9 cellular contexts compared by ENCODE assay signal in the genomic region with DNA sequence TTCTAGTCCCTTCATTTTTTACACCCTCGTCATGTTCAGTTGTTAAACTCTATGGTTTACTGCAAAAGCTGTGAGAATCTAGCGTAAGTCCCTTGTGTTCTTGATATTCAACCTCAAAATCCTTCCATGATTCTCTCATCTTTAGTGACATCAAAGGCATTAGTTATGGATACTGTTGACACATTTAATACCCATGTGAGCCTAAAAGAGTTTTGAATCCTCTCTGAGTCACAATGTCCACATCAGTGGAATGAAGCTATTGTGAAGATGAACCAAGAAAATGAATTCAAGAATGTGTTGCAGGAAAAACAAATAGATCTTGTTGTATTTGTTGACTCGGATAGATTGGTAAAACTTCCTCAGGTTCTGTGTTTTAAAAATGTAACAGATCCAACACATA.
"Had no signal": no experiment of that assay in that cellular context is flagged by ENCODE, and none has a peak within 500 bp of the region (broad histone marks: within the 10 kb centered on the region; RNA-seq: fewer than 3 reads in every experiment).

No MANE protein-coding gene starts in this region.

- H2AFZ ChIP-seq: GM23248 had no signal

- ATAC-seq: HCT116, K562 had no signal

- H3K27ac ChIP-seq: GM23248, HL-60 had no signal

- H3K36me3 ChIP-seq: HAP-1 had no signal

- DNase-seq: GM23248, GOT3, H7, HFFc6, IMR-90 had no signal

- H3K4me1 ChIP-seq: HAP-1 had no signal

- H3K9ac ChIP-seq: GM23248 had no signal

- FAIRE-seq: K562 had no signal

- H3K9me3 ChIP-seq: HAP-1 had no signal

- H3K4me3 ChIP-seq: GM23248, HAP-1, K562 had no signal
